In genomic region chr11:70644343-70645060, GRCh38 we compare ENCODE assay signal across 19 cellular contexts.
DNase-seq lines count a peak whose midpoint lies in the region; ATAC-seq, FAIRE-seq and TF ChIP-seq lines count a peak whose summit lies in the region.
"Had no signal": no experiment of that assay in that cellular context is flagged by ENCODE, and none has a peak within 500 bp of the region (broad histone marks: within the 10 kb centered on the region; RNA-seq: fewer than 3 reads in every experiment).

No MANE protein-coding gene starts in this region.

- H2BK120ac ChIP-seq in IMR-90 (ENCODE audit: low read depth, low read length): no peak overlapping the region
- no peak overlapping the region for H2BK120ac ChIP-seq in mesendoderm (ENCODE audit: low read depth, low read length)

- no peaks in the 10 kb centered on the region for H3K36me3 ChIP-seq in GM23338 (ENCODE audit: insufficient read depth)
- H3K36me3 ChIP-seq in IMR-90 (ENCODE audit: control insufficient read depth, insufficient read depth, low read length): no peaks in the 10 kb centered on the region
- no peaks in the 10 kb centered on the region for H3K36me3 ChIP-seq in mesendoderm (ENCODE audit: control insufficient read depth, insufficient read depth, low read length)

- H3K4me1 ChIP-seq in GM23338 (ENCODE audit: insufficient read depth): peaks cover 74% of the 10 kb centered on the region
- peaks cover 3% of the 10 kb centered on the region for H3K4me1 ChIP-seq in IMR-90 (ENCODE audit: control insufficient read depth, insufficient read depth, low read length)
- H3K4me1 ChIP-seq in mesendoderm (ENCODE audit: control insufficient read depth, low read depth, low read length): no peaks in the 10 kb centered on the region

- H3K9me3 Mint-ChIP-seq in GM23338: peaks cover 2% of the 10 kb centered on the region; the same call in 1 of the 3 replicates
- H3K9me3 Mint-ChIP-seq: CD4-positive, alpha-beta T cell had no signal

- H4K91ac ChIP-seq in IMR-90 (ENCODE audit: insufficient read depth, low read depth, low read length): no peak overlapping the region

- TF ChIP-seq CTCF in GM23338 (conservative IDR thresholded peaks at IDR 0.05; ENCODE audit: low read depth in 2 of 2) (no peak), IMR-90 (conservative IDR thresholded peaks at IDR 0.05; ENCODE audit: low read depth, low read length) (no peak), RWPE1 (conservative IDR thresholded peaks at IDR 0.05; ENCODE audit: low read depth) (no peak)

- H4K5ac ChIP-seq in IMR-90 (ENCODE audit: low read depth, low read length) (no peak overlapping the region; the same call in 1 of the 2 replicates), mesendoderm (ENCODE audit: low read length) (no peak overlapping the region)

- no peaks in the 10 kb centered on the region for H3K9me2 ChIP-seq in GM23338 (ENCODE audit: insufficient read depth)

- H3K27ac Mint-ChIP-seq in GM23338: peak overlapping the region; percentile 86
- H3K27ac Mint-ChIP-seq: B cell; CD4-positive, alpha-beta T cell had no signal

- intact Hi-C loops in IMR-90 (cut with micrococcal nuclease): no loop called here

- H3K56ac ChIP-seq in IMR-90 (ENCODE audit: extremely low read depth, insufficient read depth, low read length) (no peak overlapping the region), mesendoderm (ENCODE audit: low read length) (peak overlapping the region; percentile 30)

- no peak overlapping the region for H2AFZ ChIP-seq in GM23338
- H2AFZ ChIP-seq in IMR-90 (replicated peaks; ENCODE audit: low read length, poor library complexity): no peak overlapping the region

- TF ChIP-seq POLR2A in IMR-90 (IDR thresholded peaks at IDR 0.05; ENCODE audit: low read depth, low read length): no peak
- TF ChIP-seq POLR2A in GM18505 (IDR thresholded peaks at IDR 0.05; ENCODE audit: borderline replicate concordance, extremely low read depth, insufficient read depth, insufficient read length): no peak

- H3K4me3 Mint-ChIP-seq in GM23338: peak overlapping the region; percentile 26; the same call in 1 of the 3 replicates
- H3K4me3 Mint-ChIP-seq: B cell; CD4-positive, alpha-beta T cell had no signal

- H3K27me3 ChIP-seq in GM23338 (ENCODE audit: insufficient read depth) (no peaks in the 10 kb centered on the region), IMR-90 (ENCODE audit: control insufficient read depth, insufficient read depth, low read length) (peaks cover 2% of the 10 kb centered on the region; the same call in 1 of the 2 replicates), mesendoderm (ENCODE audit: insufficient read depth, low read length, poor library complexity) (no peaks in the 10 kb centered on the region)

- H3K79me1 ChIP-seq in IMR-90 (ENCODE audit: low read depth in 1 of 2, low read length in 2 of 2) (no peaks in the 10 kb centered on the region), mesendoderm (ENCODE audit: low read length) (no peaks in the 10 kb centered on the region)

- no peak for ATAC-seq in GM23338
- ATAC-seq in IMR-90 (ENCODE audit: low read depth): no peak
- no peak for ATAC-seq in GM18505 (IDR thresholded peaks at IDR 0.05; ENCODE audit: unreplicated experiment)
- ATAC-seq: HCT116 had no signal

- H3K4me3 ChIP-seq in GM23338 (no peak overlapping the region), IMR-90 (ENCODE audit: insufficient read depth, low read depth, low read length) (no peak overlapping the region), mesendoderm (ENCODE audit: low read length) (no peak overlapping the region)

- 24% methylated on average over 2 of the region's 15 CpGs; no CpG with 5 or more reads in 1 of the 2 experiments for WGBS in IMR-90 (ENCODE audit: extremely low coverage in 2 of 2, insufficient read length in 1 of 2), 2 experiments
- no CpG with 5 or more reads among the region's 15 CpGs for WGBS in mesendoderm (ENCODE audit: extremely low coverage, insufficient coverage, low lambda C conversion rate)

- no peak overlapping the region for H2AK9ac ChIP-seq in IMR-90 (replicated peaks; ENCODE audit: low read depth, low read length, poor library complexity)

- H2BK5ac ChIP-seq in IMR-90 (ENCODE audit: low read depth, low read length, poor library complexity, severe bottlenecking): no peak overlapping the region
- no peak overlapping the region for H2BK5ac ChIP-seq in mesendoderm (ENCODE audit: low read length)

- peaks cover 83% of the 10 kb centered on the region for H3K4me1 Mint-ChIP-seq in GM23338
- H3K4me1 Mint-ChIP-seq: B cell had no signal

- no peaks in the 10 kb centered on the region for H3K9me3 ChIP-seq in IMR-90 (ENCODE audit: control insufficient read depth, insufficient read depth, low read length)

- H3K27ac ChIP-seq in GM23338 (ENCODE audit: low read depth) (no peak overlapping the region), IMR-90 (ENCODE audit: insufficient read depth, low read length) (no peak overlapping the region), mesendoderm (ENCODE audit: low read depth, low read length) (no peak overlapping the region), RWPE1 (no peak overlapping the region)

- no peak overlapping the region for H4K8ac ChIP-seq in IMR-90 (ENCODE audit: low read depth in 2 of 2, low read length in 2 of 2)
- H4K8ac ChIP-seq in mesendoderm (ENCODE audit: low read depth, low read length): no peak overlapping the region

- POLR2A ChIA-PET in IMR-90 (lab: Charles Lee; ENCODE audit: unreplicated experiment) (no interaction called here), RWPE1 (lab: Yijun Ruan, JAX; ENCODE audit: low non-redundant PET) (no interaction called here)

- H2AK5ac ChIP-seq in IMR-90 (ENCODE audit: low read depth, low read length) (no peak overlapping the region), mesendoderm (ENCODE audit: low read length) (no peak overlapping the region)

- in situ Hi-C loops in IMR-90 (cut with MboI; ENCODE audit: low sequenced_read_pairs): no loop called here

- peaks cover 20% of the 10 kb centered on the region for H3K27me3 Mint-ChIP-seq in GM23338 (ENCODE audit: insufficient read depth, low read depth, poor library complexity)

- no peaks in the 10 kb centered on the region for H3K9me1 ChIP-seq in IMR-90 (ENCODE audit: insufficient read depth, low read length)

- no peak for DNase-seq in GM23338 (ENCODE audit: low spot score)
- DNase-seq in IMR-90: no peak
- peak; percentile 90 for DNase-seq in RPMI8226
- DNase-seq in mesendoderm: no peak
- DNase-seq in stimulated activated CD4-positive, alpha-beta T cell treated with anti-CD3 and anti-CD28 coated beads, Interleukin-4, amount 100 ng/mL, for 24 hours: no peak
- DNase-seq in RCC 7860 (ENCODE audit: low spot score): no peak
- no peak for DNase-seq in RWPE1 (ENCODE audit: low spot score)
- DNase-seq: C1 segment of cervical spinal cord; Calu3; CD4-positive, alpha-beta T cell; DMS79; EL had no signal

- H3K79me2 ChIP-seq in GM23338 (replicated peaks; ENCODE audit: insufficient read depth) (peaks cover 57% of the 10 kb centered on the region), mesendoderm (ENCODE audit: control insufficient read depth, insufficient read depth, low read length) (no peaks in the 10 kb centered on the region)

- BruUV-seq in IMR-90 (replicated peaks; lab: Mats Ljungman, UMichigan): no TSS peak

- no peak for FAIRE-seq in RCC 7860 (lab: Jason Lieb, UNC)
- FAIRE-seq: A204.1, G401.6, GM12891, GM19239 had no signal

- H2BK15ac ChIP-seq in IMR-90 (ENCODE audit: low read depth, low read length) (no peak overlapping the region), mesendoderm (replicated peaks; ENCODE audit: low read depth) (no peak overlapping the region)

- H3K4me2 ChIP-seq in GM23338 (peak overlapping the region; percentile 46), IMR-90 (ENCODE audit: low read depth, low read length) (no peak overlapping the region), mesendoderm (ENCODE audit: low read length) (no peak overlapping the region)

- no peak for TF ChIP-seq RAD21 in IMR-90 (IDR thresholded peaks at IDR 0.05; ENCODE audit: low read length)

- H3K4ac ChIP-seq in IMR-90 (ENCODE audit: low read depth, low read length) (no peak overlapping the region), mesendoderm (ENCODE audit: low read depth, low read length) (no peak overlapping the region)

- no peaks in the 10 kb centered on the region; the same call in 2 of the 3 replicates for H3K36me3 Mint-ChIP-seq in GM23338 (ENCODE audit: low read depth)

- H4K20me1 ChIP-seq in GM23338 (replicated peaks; ENCODE audit: insufficient read depth): no peaks in the 10 kb centered on the region
- H4K20me1 ChIP-seq in IMR-90 (ENCODE audit: insufficient read depth, low read length): no peaks in the 10 kb centered on the region; the same call in 1 of the 2 replicates

- H3K18ac ChIP-seq in IMR-90 (ENCODE audit: low read depth, low read length) (peak overlapping the region; percentile 59), mesendoderm (ENCODE audit: low read length) (no peak overlapping the region)

- H3K9ac ChIP-seq in IMR-90 (ENCODE audit: low read depth, low read length) (no peak overlapping the region), mesendoderm (ENCODE audit: low read length) (no peak overlapping the region)

- H3K14ac ChIP-seq in IMR-90 (replicated peaks; ENCODE audit: low read depth, low read length): no peak overlapping the region

- dilution Hi-C loops in IMR-90 (cut with HindIII; ENCODE audit: low sequenced_read_pairs, unreplicated experiment): no loop called here

- H3F3A ChIP-seq in GM23338 (replicated peaks; ENCODE audit: low read depth): 0 out of 2 replicates have a peak, but pooled peaks cover 5% of the 10 kb centered on the region

- CTCF ChIA-PET in IMR-90 (lab: Yijun Ruan, JAX) (interaction anchor here (0.5 kb wide), 1 partner anchor 125 kb away, joined by 4 read pairs; no protein-coding TSS in a partner anchor), RWPE1 (lab: Yijun Ruan, JAX) (interaction anchor here (1.0 kb wide), 1 partner anchor 13 kb away, joined by 5 read pairs; no protein-coding TSS in a partner anchor)

- no peak overlapping the region for H3K23ac ChIP-seq in IMR-90 (ENCODE audit: low read depth, low read length)
- H3K23ac ChIP-seq in mesendoderm (ENCODE audit: low read length): no peak overlapping the region

- H2BK20ac ChIP-seq in IMR-90 (ENCODE audit: low read depth, low read length): no peak overlapping the region

TF ChIP-seq in GM23338, 12 proteins besides CTCF, POLR2A, EP300 and RAD21 (continues in another document):
- TF ChIP-seq EZH2 (IDR thresholded peaks at IDR 0.05; ENCODE audit: low read depth, unreplicated experiment): no peak
- no peak for TF ChIP-seq STAT1 (IDR thresholded peaks at IDR 0.05; ENCODE audit: unreplicated experiment)
- no peak for TF ChIP-seq JUNB (IDR thresholded peaks at IDR 0.05; ENCODE audit: unreplicated experiment)

TF ChIP-seq in IMR-90, 13 proteins besides CTCF, POLR2A, EP300 and RAD21 (continues in another document):
- TF ChIP-seq ELK1 (IDR thresholded peaks at IDR 0.05; ENCODE audit: borderline replicate concordance, low read depth, low read length) (no peak), FOS (IDR thresholded peaks at IDR 0.05; ENCODE audit: low read depth, low read length) (no peak)
